Comparison of ENCODE assay signal across 8 cellular contexts in the genomic region with DNA sequence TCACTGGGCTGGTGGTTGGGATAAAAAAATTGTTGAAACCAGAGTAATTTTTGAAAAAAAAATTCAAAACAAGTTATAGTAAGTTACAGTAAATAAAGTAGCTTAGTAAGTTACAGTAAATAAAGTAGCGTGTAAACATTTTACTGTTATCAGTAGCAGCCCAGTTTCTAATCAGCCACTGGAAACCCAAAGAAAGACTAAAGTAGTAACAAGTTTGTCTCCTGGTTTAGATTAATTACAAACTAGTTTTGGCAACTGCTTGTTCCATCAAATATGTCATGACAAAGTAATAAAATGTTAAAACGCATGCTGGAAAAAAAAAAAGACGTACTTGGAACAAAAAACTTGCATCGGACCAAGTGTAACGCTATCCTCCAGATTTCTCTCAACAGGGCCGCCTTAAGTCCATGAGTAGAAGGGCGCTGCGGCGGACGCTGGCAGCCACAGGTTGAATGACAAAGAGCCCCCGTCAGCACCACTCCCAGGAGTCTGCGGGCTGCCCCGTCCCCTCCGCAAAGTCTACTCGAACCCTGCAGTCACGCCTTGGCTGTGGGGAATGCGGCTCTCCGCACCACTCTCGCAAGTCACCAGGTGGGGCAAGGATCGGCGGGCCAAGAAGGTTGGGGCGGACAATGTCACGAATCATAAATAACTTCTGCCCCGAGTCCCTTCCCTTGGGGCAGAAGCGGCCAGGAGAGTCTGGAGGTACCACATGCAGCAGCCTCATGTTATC. TPM values are rescaled to one million over a fixed set of nuclear protein-coding genes. Genes with fewer than 3 reads are reported as not detected.
DNase-seq lines count a peak whose midpoint lies in the region; ATAC-seq, FAIRE-seq and TF ChIP-seq lines count a peak whose summit lies in the region.

No MANE protein-coding gene starts in this region.

- intact Hi-C loops in lower lobe of right lung (cut with DNase I), result no loop called here

- TF ChIP-seq CTCF in A549 (IDR thresholded peaks at IDR 0.05) (no peak), lower lobe of right lung (IDR thresholded peaks at IDR 0.05) (no peak)

- H3K4me1 ChIP-seq in A549, result peaks cover 26% of the 10 kb centered on the region
- H3K4me1 ChIP-seq in duodenal mucosa (ENCODE audit: control insufficient read depth in 1 of 2, insufficient read depth in 2 of 2, low read length in 2 of 2), result peaks cover 14 to 24% of the 10 kb centered on the region in 2 donors
- H3K4me1 ChIP-seq in lower lobe of right lung, result peaks cover 21% of the 10 kb centered on the region

- FAIRE-seq in A549 (lab: Jason Lieb, UNC), result no peak

- CTCF ChIA-PET in A549 (lab: Yijun Ruan, JAX), result interaction anchor here (0.7 to 2.2 kb wide), 5 partner anchors 14 to 239 kb away, joined by 3 to 6 read pairs (median 5); partner anchors contain the start of gene PPM1J

- no peaks in the 10 kb centered on the region for H3K36me3 ChIP-seq in duodenal mucosa (ENCODE audit: control insufficient read depth in 1 of 2, insufficient read depth in 2 of 2, low read length in 2 of 2)
- H3K36me3 ChIP-seq in lower lobe of right lung, result no peaks in the 10 kb centered on the region

- H3K4me2 ChIP-seq in A549, result peak overlapping the region; percentile 97

- H3K4me3 ChIP-seq in A549 (peak overlapping the region; percentile 66), duodenal mucosa (ENCODE audit: low read depth in 1 of 2, low read length in 2 of 2) (peak overlapping the region; percentile 88 to 91), lower lobe of right lung (peak overlapping the region; percentile 83)

- DNase-seq in A549 (ENCODE audit: low read depth in 1 of 2, low spot score in 1 of 2) (peak; percentile 42 to 66), NCI-H345 (lab: John Stamatoyannopoulos, UW) (peak; percentile 48), lower lobe of right lung (peak; percentile 52)
- DNase-seq in activated CD4-positive, alpha-beta T cell treated with anti-CD3 and anti-CD28 coated beads, Interleukin-2, amount 50 U/mL, for 1 hour, result peak; percentile 29
- peak; percentile 32 for DNase-seq in stimulated activated CD8-positive, alpha-beta memory T cell treated with anti-CD3 and anti-CD28 coated beads, Interleukin-12 subunit alpha, Interleukin-12 subunit beta, amount 100 ng/mL, for 24 hours (ENCODE audit: extremely low read depth)

- H3K9ac ChIP-seq in duodenal mucosa (ENCODE audit: low read depth in 1 of 2, low read length in 2 of 2), result peak overlapping the region; percentile 73 to 88

- no peak for TF ChIP-seq RAD21 in A549 (conservative IDR thresholded peaks at IDR 0.05 in 1 of 2, IDR thresholded peaks at IDR 0.05 in 1 of 2)

- H3K27me3 ChIP-seq in duodenal mucosa (ENCODE audit: control insufficient read depth in 1 of 2, insufficient read depth in 2 of 2, low read length in 2 of 2) (no peaks in the 10 kb centered on the region), lower lobe of right lung (ENCODE audit: low read depth) (no peaks in the 10 kb centered on the region)

- TF ChIP-seq POLR2A in A549 (IDR thresholded peaks at IDR 0.05; ENCODE audit: low read length), result no peak

- H3K27ac ChIP-seq in A549 (peak overlapping the region; percentile 93 to 98), duodenal mucosa (ENCODE audit: low read depth, low read length) (peak overlapping the region; percentile 73), lower lobe of right lung (peak overlapping the region; percentile 85)

- WGBS in A549 (ENCODE audit: missing lambda C conversion rate), result under 1% methylated on average over 25 of the region's 25 CpGs

- H3K9me3 ChIP-seq in A549 (no peaks in the 10 kb centered on the region), duodenal mucosa (ENCODE audit: control insufficient read depth in 1 of 2, low read length in 2 of 2) (no peaks in the 10 kb centered on the region), lower lobe of right lung (no peaks in the 10 kb centered on the region)

- no peak for TF ChIP-seq EP300 in A549 (IDR thresholded peaks at IDR 0.05)

- POLR2A ChIA-PET in A549 (lab: Yijun Ruan, JAX), result interaction anchor here (1.0 to 1.3 kb wide), 3 partner anchors 20 to 857 kb away, joined by 3 to 21 read pairs (median 3); partner anchors contain the start of gene RSBN1

- ATAC-seq in A549, result peak; percentile 56 to 67
- ATAC-seq in GM18517 (IDR thresholded peaks at IDR 0.05; ENCODE audit: unreplicated experiment), result peak; percentile 18
- peak; percentile 2 for ATAC-seq in HG03060 (IDR thresholded peaks at IDR 0.05; ENCODE audit: low read depth, unreplicated experiment)
- peak; percentile 17 to 41 for ATAC-seq in lower lobe of right lung

TF ChIP-seq in A549, 52 proteins besides CTCF, POLR2A, EP300 and RAD21:
- no peak for TF ChIP-seq SREBF2 (IDR thresholded peaks at IDR 0.05)
- TF ChIP-seq HDAC2 (IDR thresholded peaks at IDR 0.05), result no peak

RNA-seq across cellular contexts. Expression of gene SLC16A1, which starts 0.9 kb away (rescaled TPM):
- polyA plus RNA-seq in A549 (2011; rRNA removed) (67.9 and 70.2 TPM in 2 replicates), A549 (2017; fragmentation: RNase III; extraction: RNeasy Plus Mini Kit Qiagen cat#74134 plus additional on column Dnase treatment) (39.7 to 45.0 TPM (median 42.7 TPM) in 3 replicates)
- polyA plus RNA-seq in A549 (2012; cell fraction: cytosol; rRNA removed), result 17.4 and 24.6 TPM in 2 replicates
- polyA plus RNA-seq in A549 (2012; cell fraction: nucleus; rRNA removed), result 48.9 and 60.5 TPM in 2 replicates
- polyA minus RNA-seq in A549 (2011; rRNA and poly(A)+ RNA removed), result 122 and 127 TPM in 2 replicates
- total RNA-seq in lower lobe of right lung, result 9.8 TPM

Comparison
In these comparisons a context has a peak if more than half of its experiments do, and no peak if none do; other contexts are left out.
1. Peak in every context shown above with its lines: DNase-seq, ATAC-seq, H3K4me3 ChIP-seq and H3K27ac ChIP-seq.
2. ATAC-seq: peak in every context shown above with its lines; median percentile 62 in A549; 29 in lower lobe of right lung; 18 in GM18517; 2 in HG03060.